In the genomic region with DNA sequence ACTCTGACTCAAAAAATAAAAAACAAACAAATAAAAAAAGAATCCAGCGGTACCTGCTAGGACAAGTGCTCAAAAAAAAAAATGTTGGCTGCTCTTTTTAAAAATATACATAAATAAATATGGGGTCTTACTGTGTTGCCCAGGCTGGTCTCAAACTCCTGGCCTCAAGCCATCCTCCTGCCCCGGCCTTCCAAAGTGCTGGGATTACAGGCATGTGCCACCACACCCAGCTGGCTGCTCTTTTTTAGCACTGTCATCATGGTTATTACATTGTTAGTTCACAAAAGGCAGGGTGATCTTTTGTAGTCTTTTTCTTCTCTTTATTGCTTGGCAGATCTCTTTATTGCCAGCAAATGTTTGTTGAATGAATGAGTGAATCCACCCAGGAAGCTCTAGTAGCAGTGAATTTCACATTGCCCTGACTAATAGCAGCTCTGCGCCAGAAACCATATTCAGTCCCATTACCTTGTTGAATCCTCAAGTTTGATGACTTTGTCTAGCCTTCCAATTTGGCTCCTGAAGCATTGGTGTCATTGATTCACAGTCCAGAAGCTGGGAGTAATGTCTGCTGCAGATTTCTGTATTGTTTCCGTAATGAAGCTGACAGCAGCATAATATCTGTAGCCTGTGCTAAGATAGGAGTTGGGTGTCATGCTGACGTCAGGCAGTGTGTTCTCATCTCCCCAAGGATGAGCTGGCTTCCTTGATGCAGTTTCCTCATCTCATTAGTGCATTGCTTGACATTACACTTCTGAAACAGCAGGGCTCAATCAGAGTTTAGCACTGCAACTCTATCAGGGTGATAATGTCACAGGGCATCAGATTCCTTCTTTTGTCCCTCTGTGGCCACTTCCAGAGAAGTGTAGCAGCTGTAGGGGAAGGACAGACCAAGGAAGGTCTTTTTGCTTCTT, we compare ENCODE assay signal across 1 cellular context.
TF ChIP-seq lines count a peak whose summit lies in the region.

No MANE protein-coding gene starts in this region.

TF ChIP-seq in endothelial cell of umbilical vein, 7 proteins besides CTCF, POLR2A, EP300 and RAD21:
- TF ChIP-seq FOS (IDR thresholded peaks at IDR 0.05; ENCODE audit: borderline replicate concordance, insufficient read depth, low read length) (peak; percentile 26), POLR2AphosphoS5 (IDR thresholded peaks at IDR 0.05; ENCODE audit: insufficient read depth, low read depth, low read length) (no peak), GATA2 (IDR thresholded peaks at IDR 0.05; ENCODE audit: insufficient read depth, insufficient read length, low read depth, low read length) (no peak), EZH2 (IDR thresholded peaks at IDR 0.05; ENCODE audit: borderline replicate concordance, low read depth, low read length, severe bottlenecking) (no peak), MYC (IDR thresholded peaks at IDR 0.05; ENCODE audit: low read depth, low read length) (no peak)
- TF ChIP-seq, protein P1, sequence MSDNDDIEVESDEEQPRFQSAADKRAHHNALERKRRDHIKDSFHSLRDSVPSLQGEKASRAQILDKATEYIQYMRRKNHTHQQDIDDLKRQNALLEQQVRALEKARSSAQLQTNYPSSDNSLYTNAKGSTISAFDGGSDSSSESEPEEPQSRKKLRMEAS (IDR thresholded peaks at IDR 0.05; ENCODE audit: insufficient read depth, insufficient read length): no peak
